In the genomic region with DNA sequence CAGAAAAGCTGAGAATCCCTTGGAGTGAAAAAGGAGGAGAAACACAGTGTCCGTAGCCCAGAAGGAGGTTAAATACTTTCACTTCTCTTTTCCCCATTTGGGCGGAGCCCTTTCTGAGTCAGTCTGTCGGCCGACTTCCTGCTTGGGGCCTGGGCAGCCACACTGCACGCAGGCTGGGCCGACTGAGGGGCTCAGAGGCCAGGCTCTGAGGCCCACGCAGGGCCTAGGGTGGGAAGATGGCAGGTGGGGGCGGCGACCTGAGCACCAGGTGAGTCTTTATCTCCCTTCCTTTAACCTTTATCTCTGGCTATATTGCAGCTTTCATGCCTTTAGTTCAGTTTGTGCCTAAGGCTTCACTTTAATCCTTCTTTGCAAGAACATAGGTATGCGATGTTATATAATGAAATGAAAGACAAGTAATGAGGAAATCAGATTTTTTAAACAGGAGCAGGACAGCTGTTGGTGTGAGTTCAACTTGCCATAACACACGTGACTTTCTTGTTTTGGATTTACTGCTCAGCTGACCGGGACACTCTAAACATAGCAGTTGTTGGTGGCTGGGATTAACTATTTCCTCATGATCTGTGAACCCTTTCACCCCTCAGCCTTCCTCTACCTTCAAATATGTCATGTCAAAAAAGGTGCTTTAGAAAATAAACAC, we compare ENCODE assay signal across 8 cellular contexts. TPM values are rescaled to one million over a fixed set of nuclear protein-coding genes. Genes with fewer than 3 reads are reported as not detected.
DNase-seq lines count a peak whose midpoint lies in the region; ATAC-seq and TF ChIP-seq lines count a peak whose summit lies in the region.

Gene SP100, plus strand, starts transcription at position 141 of the 661 bp plus-strand sequence. Its CDS starts 96 bp downstream, at position 237.

- peaks cover 31% of the 10 kb centered on the region for H3K4me1 ChIP-seq in RWPE2 (ENCODE audit: insufficient read depth, poor library complexity, severe bottlenecking)

- H3K27ac ChIP-seq in RWPE2 (ENCODE audit: poor library complexity, severe bottlenecking), result peak within 1 kb of the TSS; percentile 89

- ATAC-seq in HG03095 (IDR thresholded peaks at IDR 0.05; ENCODE audit: unreplicated experiment), result peak; percentile 72
- ATAC-seq in RWPE2 (ENCODE audit: low read depth), result peak; percentile 80
- peak; percentile 93 for ATAC-seq in sciatic nerve

- peak within 1 kb of the TSS; percentile 39 for H3K4me3 ChIP-seq in RWPE2 (ENCODE audit: severe bottlenecking)

- no peaks in the 10 kb centered on the region for H3K27me3 ChIP-seq in RWPE2 (ENCODE audit: insufficient read depth, poor library complexity, severe bottlenecking)

- intact Hi-C loops in sciatic nerve (cut with DNase I), result no loop called here

- TF ChIP-seq CTCF in RWPE2 (IDR thresholded peaks at IDR 0.05; ENCODE audit: poor library complexity, severe bottlenecking), result no peak

- no peaks in the 10 kb centered on the region for H3K9me3 ChIP-seq in RWPE2 (ENCODE audit: severe bottlenecking)

- H3K36me3 ChIP-seq in RWPE2 (ENCODE audit: low read depth), result peaks cover 10% of the 10 kb centered on the region; the same call in 1 of the 2 replicates

- DNase-seq in SHP77 (lab: John Stamatoyannopoulos, UW), result peak; percentile 24 to 51
- DNase-seq in SHP77 treated with DMSO at 0.1 percent for 48 hours (lab: John Stamatoyannopoulos, UW), result no peak
- no peak for DNase-seq in RWPE2 (ENCODE audit: low spot score)
- DNase-seq in activated effector memory CD4-positive, alpha-beta T cell treated with Interleukin-2 at 50 U/mL for 16 hours, result peak; percentile 70
- DNase-seq in globus pallidus (ENCODE audit: low spot score), result peak; percentile 48
- peak; percentile 84 for DNase-seq in sciatic nerve (ENCODE audit: low spot score)
- no peak for DNase-seq in DMS79 treated with DMSO at 0.1 percent for 48 hours (lab: John Stamatoyannopoulos, UW)

RNA-seq across cellular contexts. Expression of gene SP100, which starts in this region (rescaled TPM):
- 126 TPM for total RNA-seq in sciatic nerve

Comparison
In these comparisons a context has a peak if more than half of its experiments do, and no peak if none do; other contexts are left out.
1. DNase-seq: peak in SHP77 (2 of 2), activated effector memory CD4-positive, alpha-beta T cell treated with Interleukin-2 at 50 U/mL for 16 hours (single experiment), globus pallidus (single experiment) and sciatic nerve (single experiment); none in SHP77 treated with DMSO at 0.1 percent for 48 hours (single experiment), RWPE2 (single experiment) and DMS79 treated with DMSO at 0.1 percent for 48 hours (single experiment).
2. Peak in every context shown above with its lines, with median percentiles within 50 percentile points of each other: ATAC-seq.